2 cellular contexts compared by ENCODE assay signal in genomic region chr4:152613841-152614240, GRCh38.
TF ChIP-seq lines count a peak whose summit lies in the region.

No MANE protein-coding gene starts in this region.

TF ChIP-seq in GM23338, 12 proteins besides CTCF, POLR2A, EP300 and RAD21:
- TF ChIP-seq ZNF462 (CRISPR knock-in tag; IDR thresholded peaks at IDR 0.05) (no peak), EZH2 (IDR thresholded peaks at IDR 0.05; ENCODE audit: low read depth, unreplicated experiment) (no peak), ZNF331 (CRISPR knock-in tag; IDR thresholded peaks at IDR 0.05; ENCODE audit: low read depth) (no peak)
- TF ChIP-seq, protein P1, sequence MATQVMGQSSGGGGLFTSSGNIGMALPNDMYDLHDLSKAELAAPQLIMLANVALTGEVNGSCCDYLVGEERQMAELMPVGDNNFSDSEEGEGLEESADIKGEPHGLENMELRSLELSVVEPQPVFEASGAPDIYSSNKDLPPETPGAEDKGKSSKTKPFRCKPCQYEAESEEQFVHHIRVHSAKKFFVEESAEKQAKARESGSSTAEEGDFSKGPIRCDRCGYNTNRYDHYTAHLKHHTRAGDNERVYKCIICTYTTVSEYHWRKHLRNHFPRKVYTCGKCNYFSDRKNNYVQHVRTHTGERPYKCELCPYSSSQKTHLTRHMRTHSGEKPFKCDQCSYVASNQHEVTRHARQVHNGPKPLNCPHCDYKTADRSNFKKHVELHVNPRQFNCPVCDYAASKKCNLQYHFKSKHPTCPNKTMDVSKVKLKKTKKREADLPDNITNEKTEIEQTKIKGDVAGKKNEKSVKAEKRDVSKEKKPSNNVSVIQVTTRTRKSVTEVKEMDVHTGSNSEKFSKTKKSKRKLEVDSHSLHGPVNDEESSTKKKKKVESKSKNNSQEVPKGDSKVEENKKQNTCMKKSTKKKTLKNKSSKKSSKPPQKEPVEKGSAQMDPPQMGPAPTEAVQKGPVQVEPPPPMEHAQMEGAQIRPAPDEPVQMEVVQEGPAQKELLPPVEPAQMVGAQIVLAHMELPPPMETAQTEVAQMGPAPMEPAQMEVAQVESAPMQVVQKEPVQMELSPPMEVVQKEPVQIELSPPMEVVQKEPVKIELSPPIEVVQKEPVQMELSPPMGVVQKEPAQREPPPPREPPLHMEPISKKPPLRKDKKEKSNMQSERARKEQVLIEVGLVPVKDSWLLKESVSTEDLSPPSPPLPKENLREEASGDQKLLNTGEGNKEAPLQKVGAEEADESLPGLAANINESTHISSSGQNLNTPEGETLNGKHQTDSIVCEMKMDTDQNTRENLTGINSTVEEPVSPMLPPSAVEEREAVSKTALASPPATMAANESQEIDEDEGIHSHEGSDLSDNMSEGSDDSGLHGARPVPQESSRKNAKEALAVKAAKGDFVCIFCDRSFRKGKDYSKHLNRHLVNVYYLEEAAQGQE (IDR thresholded peaks at IDR 0.05; ENCODE audit: unreplicated experiment): no peak

TF ChIP-seq in WTC11, 78 proteins besides CTCF, POLR2A, EP300 and RAD21 (continued from another document):
- no peak for TF ChIP-seq ERG (CRISPR knock-in tag; IDR thresholded peaks at IDR 0.05)
- TF ChIP-seq, protein P2, sequence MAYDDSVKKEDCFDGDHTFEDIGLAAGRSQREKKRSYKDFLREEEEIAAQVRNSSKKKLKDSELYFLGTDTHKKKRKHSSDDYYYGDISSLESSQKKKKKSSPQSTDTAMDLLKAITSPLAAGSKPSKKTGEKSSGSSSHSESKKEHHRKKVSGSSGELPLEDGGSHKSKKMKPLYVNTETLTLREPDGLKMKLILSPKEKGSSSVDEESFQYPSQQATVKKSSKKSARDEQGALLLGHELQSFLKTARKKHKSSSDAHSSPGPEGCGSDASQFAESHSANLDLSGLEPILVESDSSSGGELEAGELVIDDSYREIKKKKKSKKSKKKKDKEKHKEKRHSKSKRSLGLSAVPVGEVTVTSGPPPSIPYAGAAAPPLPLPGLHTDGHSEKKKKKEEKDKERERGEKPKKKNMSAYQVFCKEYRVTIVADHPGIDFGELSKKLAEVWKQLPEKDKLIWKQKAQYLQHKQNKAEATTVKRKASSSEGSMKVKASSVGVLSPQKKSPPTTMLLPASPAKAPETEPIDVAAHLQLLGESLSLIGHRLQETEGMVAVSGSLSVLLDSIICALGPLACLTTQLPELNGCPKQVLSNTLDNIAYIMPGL (CRISPR knock-in tag; IDR thresholded peaks at IDR 0.05): no peak
- TF ChIP-seq, protein P3, sequence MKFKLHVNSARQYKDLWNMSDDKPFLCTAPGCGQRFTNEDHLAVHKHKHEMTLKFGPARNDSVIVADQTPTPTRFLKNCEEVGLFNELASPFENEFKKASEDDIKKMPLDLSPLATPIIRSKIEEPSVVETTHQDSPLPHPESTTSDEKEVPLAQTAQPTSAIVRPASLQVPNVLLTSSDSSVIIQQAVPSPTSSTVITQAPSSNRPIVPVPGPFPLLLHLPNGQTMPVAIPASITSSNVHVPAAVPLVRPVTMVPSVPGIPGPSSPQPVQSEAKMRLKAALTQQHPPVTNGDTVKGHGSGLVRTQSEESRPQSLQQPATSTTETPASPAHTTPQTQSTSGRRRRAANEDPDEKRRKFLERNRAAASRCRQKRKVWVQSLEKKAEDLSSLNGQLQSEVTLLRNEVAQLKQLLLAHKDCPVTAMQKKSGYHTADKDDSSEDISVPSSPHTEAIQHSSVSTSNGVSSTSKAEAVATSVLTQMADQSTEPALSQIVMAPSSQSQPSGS (CRISPR knock-in tag; IDR thresholded peaks at IDR 0.05; ENCODE audit: borderline replicate concordance, low read depth): no peak
